9 cellular contexts compared by ENCODE assay signal in the genomic region with DNA sequence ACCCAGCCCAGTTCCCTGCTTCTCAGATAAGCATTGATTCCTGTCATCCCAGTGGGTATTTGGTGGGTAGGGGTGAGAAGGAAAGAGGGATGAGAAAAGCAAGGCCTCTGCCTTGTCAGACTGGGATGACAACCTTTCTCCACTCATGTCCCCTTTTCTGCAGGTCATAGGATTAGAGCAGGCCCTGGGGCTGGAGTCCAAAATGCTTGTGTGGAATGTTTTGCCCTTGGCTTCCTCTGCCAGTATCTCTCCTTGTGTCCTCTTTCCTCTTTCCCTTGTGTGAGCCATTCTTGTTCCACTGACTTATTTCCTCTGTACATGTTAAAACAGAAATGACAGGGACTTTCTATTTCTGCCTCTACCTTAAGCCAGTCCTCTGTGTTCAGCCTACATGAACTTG. TPM values are rescaled to one million over a fixed set of nuclear protein-coding genes. Genes with fewer than 3 reads are reported as not detected.
A peak's percentile ranks its signal among the peaks of the same experiment; 100 is the strongest.
DNase-seq lines count a peak whose midpoint lies in the region; ATAC-seq and TF ChIP-seq lines count a peak whose summit lies in the region.
"Had no signal": no experiment of that assay in that cellular context is flagged by ENCODE, and none has a peak within 500 bp of the region (broad histone marks: within the 10 kb centered on the region; RNA-seq: fewer than 3 reads in every experiment).

No MANE protein-coding gene starts in this region.

- peak overlapping the region; percentile 94 for H3K4me2 ChIP-seq in Loucy (ENCODE audit: low read depth, low read length, poor library complexity, severe bottlenecking)

- H3K27me3 ChIP-seq in Loucy (ENCODE audit: insufficient read depth, low read length, poor library complexity, severe bottlenecking) (no peaks in the 10 kb centered on the region), ascending aorta (no peaks in the 10 kb centered on the region), left lung (no peaks in the 10 kb centered on the region), subcutaneous abdominal adipose tissue (ENCODE audit: control insufficient read depth in 5 of 5, insufficient read depth in 4 of 5, low read length in 5 of 5) (no peaks in the 10 kb centered on the region), colonic mucosa (no peaks in the 10 kb centered on the region)

- peaks cover 60% of the 10 kb centered on the region for H4K20me1 ChIP-seq in Loucy (ENCODE audit: insufficient read depth, low read length, poor library complexity, severe bottlenecking)

- H3K4me3 ChIP-seq in Loucy (ENCODE audit: low read length, poor library complexity, severe bottlenecking), result peak overlapping the region; percentile 97
- peak overlapping the region in 1 of 2 donors; percentile 72 for H3K4me3 ChIP-seq in ascending aorta
- peak overlapping the region in 1 of 2 donors; percentile 82 for H3K4me3 ChIP-seq in left lung
- peak overlapping the region; percentile 33 to 98 (median 92) for H3K4me3 ChIP-seq in subcutaneous abdominal adipose tissue (ENCODE audit: low read depth in 1 of 5, low read length in 5 of 5)
- H3K4me3 ChIP-seq in colonic mucosa, result no peak overlapping the region

- H3K9me3 ChIP-seq in Loucy (ENCODE audit: insufficient read depth, low read depth, low read length), result no peaks in the 10 kb centered on the region
- no peaks in the 10 kb centered on the region for H3K9me3 ChIP-seq in ascending aorta
- no peaks in the 10 kb centered on the region for H3K9me3 ChIP-seq in left lung
- H3K9me3 ChIP-seq in subcutaneous abdominal adipose tissue (ENCODE audit: control insufficient read depth in 5 of 5, low read length in 5 of 5), result no peaks in the 10 kb centered on the region
- no peaks in the 10 kb centered on the region for H3K9me3 ChIP-seq in colonic mucosa

- no peak for DNase-seq in ascending aorta (ENCODE audit: low spot score in 2 of 2)
- DNase-seq in left lung, result no peak
- no peak for DNase-seq in NCI-H526 treated with DMSO at 0.1 percent for 48 hours (lab: John Stamatoyannopoulos, UW)
- DNase-seq in stimulated activated CD4-positive, alpha-beta T cell treated with anti-CD3 and anti-CD28 coated beads, Interleukin-12 subunit alpha, Interleukin-12 subunit beta, amount 100 ng/mL, for 4 hours, result no peak
- DNase-seq in colonic mucosa, result no peak
- DNase-seq: NCI-H1694 treated with DMSO at 0.1 percent for 48 hours, SHP77 treated with DMSO at 0.1 percent for 48 hours had no signal

- H3K9me2 ChIP-seq in Loucy (replicated peaks; ENCODE audit: low read depth, low read length), result no peaks in the 10 kb centered on the region

- TF ChIP-seq CTCF in Loucy (conservative IDR thresholded peaks at IDR 0.05; ENCODE audit: low read length) (no peak), ascending aorta (IDR thresholded peaks at IDR 0.05) (no peak), left lung (IDR thresholded peaks at IDR 0.05) (no peak), colonic mucosa (IDR thresholded peaks at IDR 0.05) (no peak)

- peaks cover 9% of the 10 kb centered on the region; the same call in 1 of the 2 replicates for H3K36me3 ChIP-seq in Loucy (ENCODE audit: insufficient read depth, low read length)
- peaks cover 0 to 13% of the 10 kb centered on the region in 2 donors for H3K36me3 ChIP-seq in ascending aorta
- peaks cover 0 to 15% of the 10 kb centered on the region in 2 donors for H3K36me3 ChIP-seq in left lung
- peaks cover 0 to 17% (median 13%) of the 10 kb centered on the region in 5 donors for H3K36me3 ChIP-seq in subcutaneous abdominal adipose tissue (ENCODE audit: control insufficient read depth in 5 of 5, insufficient read depth in 5 of 5, low read length in 5 of 5)
- H3K36me3 ChIP-seq in colonic mucosa, result no peaks in the 10 kb centered on the region

- peaks cover 87% of the 10 kb centered on the region for H3K79me2 ChIP-seq in Loucy (ENCODE audit: insufficient read depth, low read length)

- peaks cover 10% of the 10 kb centered on the region for H3F3A ChIP-seq in Loucy (ENCODE audit: low read depth)

- intact Hi-C loops in ascending aorta (cut with DNase I), result no loop called here
- intact Hi-C loops in left lung (cut with DNase I), result loop anchor here in 1 of 2 donors (10.0 kb wide), 1 partner anchor 126 kb away; no protein-coding TSS in a partner anchor
- intact Hi-C loops in colonic mucosa (cut with DNase I), result no loop called here

- H3K27ac ChIP-seq in ascending aorta, result peak overlapping the region; percentile 87 to 90
- peak overlapping the region; percentile 64 to 95 for H3K27ac ChIP-seq in left lung
- peak overlapping the region; percentile 97 for H3K27ac ChIP-seq in subcutaneous abdominal adipose tissue (ENCODE audit: low read depth, low read length)
- no peak overlapping the region for H3K27ac ChIP-seq in colonic mucosa

- H3K9ac ChIP-seq in Loucy (ENCODE audit: low read depth, low read length, poor library complexity, severe bottlenecking) (peak overlapping the region; percentile 97), subcutaneous abdominal adipose tissue (ENCODE audit: low read length in 5 of 5) (peak overlapping the region; percentile 60 to 90 (median 77)), colonic mucosa (ENCODE audit: low read depth in 2 of 2, low read length in 2 of 2) (peak overlapping the region in 1 of 2 donors; percentile 21)

- no peak overlapping the region for H2AFZ ChIP-seq in Loucy (ENCODE audit: low read length)

- no peak for ATAC-seq in left lung

- H3K4me1 ChIP-seq in Loucy (ENCODE audit: insufficient read depth, low read length, poor library complexity, severe bottlenecking) (peaks cover 43% of the 10 kb centered on the region), ascending aorta (peaks cover 4 to 29% of the 10 kb centered on the region in 2 donors), left lung (peaks cover 27 to 54% of the 10 kb centered on the region in 2 donors), subcutaneous abdominal adipose tissue (ENCODE audit: control insufficient read depth in 5 of 5, insufficient read depth in 5 of 5, low read length in 5 of 5) (peaks cover 14 to 65% (median 52%) of the 10 kb centered on the region in 5 donors), colonic mucosa (no peaks in the 10 kb centered on the region)

RNA-seq across cellular contexts. Expression of gene ATP2B4, which starts 4.1 kb away (rescaled TPM):
- total RNA-seq in ascending aorta (97.1 TPM), left lung (100 to 1,000 TPM; 109 to 128 TPM), colonic mucosa (10 to 100 TPM; 10.5 to 57.6 TPM)
